8 cellular contexts compared by ENCODE assay signal in genomic region chr7:143362126-143362961, GRCh38. TPM values are rescaled to one million over a fixed set of nuclear protein-coding genes. Genes with fewer than 3 reads are reported as not detected.
DNase-seq lines count a peak whose midpoint lies in the region.

Gene FAM131B, minus strand, starts transcription at chr7:143362713. Its CDS starts 110 bp downstream, at chr7:143362603.

- peak within 1 kb of the TSS; percentile 96 for H3K4me2 ChIP-seq in skeletal muscle satellite cell (ENCODE audit: low read length)

- peak within 1 kb of the TSS; percentile 24 for H3K9ac ChIP-seq in iPS-15b (ENCODE audit: low read depth, low read length)
- no peak within 1 kb of the TSS for H3K9ac ChIP-seq in skeletal muscle satellite cell (ENCODE audit: low read depth, low read length)

- H3K4me3 ChIP-seq in iPS-15b (ENCODE audit: low read depth, low read length) (peak within 1 kb of the TSS; percentile 75), skeletal muscle satellite cell (ENCODE audit: low read length) (peak within 1 kb of the TSS; percentile 76)

- H3K9me3 ChIP-seq in iPS-15b (ENCODE audit: control insufficient read depth, insufficient read depth, low read length) (no peaks in the 10 kb centered on the region), skeletal muscle satellite cell (replicated peaks; ENCODE audit: low read length) (no peaks in the 10 kb centered on the region)

- H3K36me3 ChIP-seq in iPS-15b (ENCODE audit: control insufficient read depth, insufficient read depth, low read length), result no peaks in the 10 kb centered on the region
- no peaks in the 10 kb centered on the region for H3K36me3 ChIP-seq in skeletal muscle satellite cell (ENCODE audit: insufficient read depth, low read length)

- peaks cover 5% of the 10 kb centered on the region for H3K4me1 ChIP-seq in iPS-15b (ENCODE audit: control insufficient read depth, insufficient read depth, low read length)
- H3K4me1 ChIP-seq in skeletal muscle satellite cell (ENCODE audit: control insufficient read depth, insufficient read depth, low read length), result peaks cover 3% of the 10 kb centered on the region

- peak; percentile 62 for DNase-seq in NCI-H2227 (lab: John Stamatoyannopoulos, UW; ENCODE audit: unreplicated experiment)
- no peak for DNase-seq in NCI-H2227 treated with DMSO at 0.1 percent for 48 hours (lab: John Stamatoyannopoulos, UW)
- peak in 2 of 3 experiments; percentile 78 to 84 for DNase-seq in NCI-H1417 (lab: John Stamatoyannopoulos, UW)
- DNase-seq in anterior cingulate cortex (lab: John Stamatoyannopoulos, UW), result peak in 32 of 58 donors; percentile 28 to 71 (median 55)
- DNase-seq in GM19240 (ENCODE audit: insufficient read length, low spot score), result no peak
- no peak for DNase-seq in SHP77 treated with DMSO at 0.1 percent for 48 hours (lab: John Stamatoyannopoulos, UW)

- H3K27me3 ChIP-seq in iPS-15b (ENCODE audit: control insufficient read depth, insufficient read depth, low read length) (peaks cover 23% of the 10 kb centered on the region), skeletal muscle satellite cell (ENCODE audit: control insufficient read depth, insufficient read depth, low read length) (peaks cover 41% of the 10 kb centered on the region)

RNA-seq across cellular contexts. Expression of gene FAM131B, which starts in this region (rescaled TPM):
- total RNA-seq in skeletal muscle satellite cell (2012; rRNA removed), result 0.51 and 0.66 TPM in 2 replicates

Comparison
In these comparisons a context has a peak if more than half of its experiments do, and no peak if none do; other contexts are left out.
1. DNase-seq: peak in NCI-H2227 (single experiment), NCI-H1417 (2 of 3) and anterior cingulate cortex (32 of 58); none in NCI-H2227 treated with DMSO at 0.1 percent for 48 hours (single experiment), GM19240 (single experiment) and SHP77 treated with DMSO at 0.1 percent for 48 hours (single experiment).